Comparison of ENCODE assay signal across 8 cellular contexts in genomic region chr9:91659529-91660294, GRCh38.
DNase-seq lines count a peak whose midpoint lies in the region; ATAC-seq lines count a peak whose summit lies in the region.

No MANE protein-coding gene starts in this region.

- no peaks in the 10 kb centered on the region for H3F3A ChIP-seq in GM23248 (ENCODE audit: insufficient read depth)

- DNase-seq in AG08395 (ENCODE audit: low spot score) (peak; percentile 53), GM23248 (peak; percentile 43), SK-N-DZ (ENCODE audit: low spot score) (peak; percentile 2), iPS DF 6.9 (ENCODE audit: low read depth, low spot score) (peak; percentile 9), activated gamma-delta T cell (lab: John Stamatoyannopoulos, UW) (no peak)

- ATAC-seq in HG02970 (IDR thresholded peaks at IDR 0.05; ENCODE audit: low FRiP score, unreplicated experiment) (no peak), HG02885 (IDR thresholded peaks at IDR 0.05; ENCODE audit: poor library complexity, unreplicated experiment) (no peak), GM19397 (IDR thresholded peaks at IDR 0.05; ENCODE audit: unreplicated experiment) (no peak)

- no peak overlapping the region for H3K27ac ChIP-seq in GM23248
- H3K27ac ChIP-seq in iPS DF 6.9 (ENCODE audit: low read length) = no peak overlapping the region

- no peak overlapping the region for H3K9ac ChIP-seq in GM23248

- 52 to 57% methylated on average over 4 of the region's 4 CpGs for WGBS in GM23248 (ENCODE audit: low coverage in 1 of 2, low lambda C conversion rate in 2 of 2, missing lambda C conversion rate in 2 of 2), 2 experiments
- WGBS in iPS DF 6.9 (ENCODE audit: insufficient coverage, insufficient read length) = no CpG with 5 or more reads among the region's 4 CpGs

- no peak overlapping the region for H3K4me2 ChIP-seq in GM23248 (ENCODE audit: unreplicated experiment)

- H3K9me2 ChIP-seq in GM23248 (ENCODE audit: insufficient read depth) = no peaks in the 10 kb centered on the region

- H3K27me3 ChIP-seq in GM23248 (replicated peaks; ENCODE audit: insufficient read depth) = no peaks in the 10 kb centered on the region
- no peaks in the 10 kb centered on the region for H3K27me3 ChIP-seq in iPS DF 6.9 (ENCODE audit: control insufficient read depth, insufficient read depth, low read length)

- H3K4me3 ChIP-seq in GM23248 = no peak overlapping the region
- H3K4me3 ChIP-seq in iPS DF 6.9 (ENCODE audit: low read length) = no peak overlapping the region

- no peaks in the 10 kb centered on the region for H4K20me1 ChIP-seq in GM23248 (ENCODE audit: insufficient read depth)

- in situ Hi-C loops in GM23248 (cut with MboI) = no loop called here

- no peak overlapping the region for H2AFZ ChIP-seq in GM23248

- no peaks in the 10 kb centered on the region for H3K79me2 ChIP-seq in GM23248 (ENCODE audit: insufficient read depth)

- no peaks in the 10 kb centered on the region for H3K9me3 ChIP-seq in GM23248 (ENCODE audit: low read depth)
- no peaks in the 10 kb centered on the region for H3K9me3 ChIP-seq in iPS DF 6.9 (ENCODE audit: control insufficient read depth, insufficient read depth, low read length)

- H3K4me1 ChIP-seq in GM23248 (ENCODE audit: insufficient read depth) = no peaks in the 10 kb centered on the region
- H3K4me1 ChIP-seq in iPS DF 6.9 (ENCODE audit: control insufficient read depth, insufficient read depth, low read length) = no peaks in the 10 kb centered on the region

- no peaks in the 10 kb centered on the region for H3K36me3 ChIP-seq in GM23248 (ENCODE audit: low read depth)
- H3K36me3 ChIP-seq in iPS DF 6.9 (ENCODE audit: control insufficient read depth, insufficient read depth, low read length) = no peaks in the 10 kb centered on the region
